ENCODE assay signal across 1 cellular context in the genomic region with DNA sequence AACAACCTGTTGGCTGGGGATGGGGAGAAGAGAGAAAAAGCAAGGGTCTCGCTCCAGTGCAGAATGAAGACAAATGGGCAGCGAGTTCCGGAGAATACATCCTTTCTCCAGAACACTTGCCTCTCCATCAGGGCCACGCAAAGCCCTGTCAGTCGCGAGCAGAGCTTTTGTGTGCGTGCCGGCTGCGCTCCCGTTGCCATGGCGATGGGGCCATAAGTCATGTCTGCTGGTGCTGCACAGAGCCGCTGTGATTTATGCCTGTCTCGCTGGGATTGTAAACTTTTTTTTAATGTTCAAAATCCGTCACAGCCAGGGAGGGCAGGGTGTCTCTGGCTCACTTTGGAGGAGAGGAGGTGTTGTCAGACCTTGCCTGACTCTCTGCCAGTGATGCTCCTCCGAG.
A peak's percentile ranks its signal among the peaks of the same experiment; 100 is the strongest.
TF ChIP-seq lines count a peak whose summit lies in the region.

No MANE protein-coding gene starts in this region.

TF ChIP-seq in GM12878, 131 proteins besides CTCF, POLR2A, EP300 and RAD21 (continued from another document):
- TF ChIP-seq, protein P1, sequence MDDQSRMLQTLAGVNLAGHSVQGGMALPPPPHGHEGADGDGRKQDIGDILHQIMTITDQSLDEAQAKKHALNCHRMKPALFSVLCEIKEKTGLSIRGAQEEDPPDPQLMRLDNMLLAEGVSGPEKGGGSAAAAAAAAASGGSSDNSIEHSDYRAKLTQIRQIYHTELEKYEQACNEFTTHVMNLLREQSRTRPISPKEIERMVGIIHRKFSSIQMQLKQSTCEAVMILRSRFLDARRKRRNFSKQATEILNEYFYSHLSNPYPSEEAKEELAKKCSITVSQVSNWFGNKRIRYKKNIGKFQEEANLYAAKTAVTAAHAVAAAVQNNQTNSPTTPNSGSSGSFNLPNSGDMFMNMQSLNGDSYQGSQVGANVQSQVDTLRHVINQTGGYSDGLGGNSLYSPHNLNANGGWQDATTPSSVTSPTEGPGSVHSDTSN (IDR thresholded peaks at IDR 0.05; ENCODE audit: insufficient replicate concordance, low read depth, low read length) = peak; percentile 69
- no peak for TF ChIP-seq NBN (IDR thresholded peaks at IDR 0.05)
- TF ChIP-seq, protein P2, sequence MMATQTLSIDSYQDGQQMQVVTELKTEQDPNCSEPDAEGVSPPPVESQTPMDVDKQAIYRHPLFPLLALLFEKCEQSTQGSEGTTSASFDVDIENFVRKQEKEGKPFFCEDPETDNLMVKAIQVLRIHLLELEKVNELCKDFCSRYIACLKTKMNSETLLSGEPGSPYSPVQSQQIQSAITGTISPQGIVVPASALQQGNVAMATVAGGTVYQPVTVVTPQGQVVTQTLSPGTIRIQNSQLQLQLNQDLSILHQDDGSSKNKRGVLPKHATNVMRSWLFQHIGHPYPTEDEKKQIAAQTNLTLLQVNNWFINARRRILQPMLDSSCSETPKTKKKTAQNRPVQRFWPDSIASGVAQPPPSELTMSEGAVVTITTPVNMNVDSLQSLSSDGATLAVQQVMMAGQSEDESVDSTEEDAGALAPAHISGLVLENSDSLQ (IDR thresholded peaks at IDR 0.05) = peak; percentile 50; the same call in 1 of the 2 replicates
